In the genomic region with DNA sequence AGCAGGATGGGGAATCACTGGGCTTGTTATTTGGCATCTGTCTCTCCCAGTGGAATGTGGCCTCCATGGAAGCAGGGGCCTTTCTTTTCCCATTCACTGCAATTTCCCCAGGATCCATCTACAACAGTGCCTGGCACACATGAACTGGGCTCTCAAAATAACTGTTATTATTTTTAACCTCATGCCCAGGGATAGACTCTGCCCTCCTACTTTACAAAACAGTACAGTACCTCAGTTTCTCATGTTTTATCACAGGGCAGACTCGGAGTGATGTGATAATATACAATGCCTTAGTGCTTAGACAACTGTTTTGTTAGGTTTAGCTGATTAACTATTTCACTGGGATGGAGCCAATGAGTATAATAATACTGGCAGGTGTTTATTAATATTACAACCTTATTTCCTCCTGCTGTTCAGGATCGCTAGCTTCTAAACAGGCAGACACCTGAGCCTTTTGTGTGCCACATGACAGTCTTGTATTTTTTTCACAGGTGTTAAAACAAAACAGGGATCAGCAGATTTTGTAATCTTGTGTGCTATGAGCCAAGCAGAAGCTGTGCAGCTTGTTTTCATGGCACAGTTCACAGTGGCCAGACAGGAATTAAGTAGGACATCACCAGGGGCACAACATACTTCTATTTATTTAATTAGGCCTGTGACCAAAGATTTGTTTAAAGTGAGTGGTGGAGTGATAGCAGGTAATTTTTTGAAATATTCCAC, we compare ENCODE assay signal across 26 cellular contexts.
DNase-seq lines count a peak whose midpoint lies in the region; ATAC-seq and TF ChIP-seq lines count a peak whose summit lies in the region.
"Had no signal": no experiment of that assay in that cellular context is flagged by ENCODE, and none has a peak within 500 bp of the region (broad histone marks: within the 10 kb centered on the region; RNA-seq: fewer than 3 reads in every experiment).

No MANE protein-coding gene starts in this region.

- no peaks in the 10 kb centered on the region for H3K9me3 Mint-ChIP-seq in GM23338
- no peaks in the 10 kb centered on the region for H3K9me3 Mint-ChIP-seq in activated T-cell treated with anti-CD3 and anti-CD28 coated beads, Interleukin-2, amount 50 U/mL, for 4 hours
- H3K9me3 Mint-ChIP-seq: CD4-positive, CD25-positive, alpha-beta regulatory T cell; central memory CD8-positive, alpha-beta T cell had no signal

- H3K9me2 ChIP-seq in GM23338 (ENCODE audit: insufficient read depth), result 0 out of 2 replicates have a peak, but pooled peaks cover 6% of the 10 kb centered on the region

- H3K4me2 ChIP-seq in GM23338, result no peak overlapping the region
- H3K4me2 ChIP-seq: KMS-11 had no signal

- H4K20me1 ChIP-seq in GM23338 (replicated peaks; ENCODE audit: insufficient read depth), result no peaks in the 10 kb centered on the region

- H3K9me3 ChIP-seq in right atrium auricular region (no peaks in the 10 kb centered on the region), upper lobe of right lung (no peaks in the 10 kb centered on the region)

- H2AFZ ChIP-seq in GM23338, result peak overlapping the region; percentile 39; the same call in 1 of the 2 replicates

- no peak overlapping the region for H3K4me3 Mint-ChIP-seq in GM23338
- H3K4me3 Mint-ChIP-seq in activated T-cell treated with anti-CD3 and anti-CD28 coated beads, Interleukin-2, amount 50 U/mL, for 4 hours, result no peak overlapping the region
- H3K4me3 Mint-ChIP-seq: activated CD8-positive, alpha-beta T cell treated with anti-CD3 and anti-CD28 coated beads, Interleukin-2, amount 10 ng/mL, durations not matched to agents 7 days and 5 days; CD4-positive, CD25-positive, alpha-beta regulatory T cell; central memory CD8-positive, alpha-beta T cell had no signal

- no peaks in the 10 kb centered on the region for H3K27me3 ChIP-seq in GM23338 (ENCODE audit: insufficient read depth)
- H3K27me3 ChIP-seq in right atrium auricular region, result no peaks in the 10 kb centered on the region
- no peaks in the 10 kb centered on the region for H3K27me3 ChIP-seq in upper lobe of right lung

- no peak for DNase-seq in GM23338 (ENCODE audit: low spot score)
- peak; percentile 83 for DNase-seq in NCI-H2196 treated with DMSO at 0.1 percent for 48 hours (lab: John Stamatoyannopoulos, UW; ENCODE audit: unreplicated experiment)
- no peak for DNase-seq in right atrium auricular region (ENCODE audit: low spot score)
- DNase-seq in upper lobe of right lung, result no peak
- DNase-seq in activated T-cell treated with anti-CD3 and anti-CD28 coated beads, Interleukin-2, amount 50 U/mL, for 4 hours, result no peak
- DNase-seq in effector CD4-positive, alpha-beta T cell, result no peak
- DNase-seq: activated CD8-positive, alpha-beta T cell treated with anti-CD3 and anti-CD28 coated beads, Interleukin-2, amount 10 ng/mL, durations not matched to agents 7 days and 5 days; activated naive CD4-positive, alpha-beta T cell treated with Interleukin-2 at 50 U/mL for 16 hours; activated T-cell treated with anti-CD3 and anti-CD28 coated beads, Interleukin-2, amount 50 U/mL, for 1 hour; aorta; CD4-positive, CD25-positive, alpha-beta regulatory T cell; foreskin fibroblast; hippocampal formation; islet precursor cell; mammary epithelial cell; NCI-H1048; NCI-H446 treated with DMSO at 0.1 percent for 48 hours; stimulated activated CD4-positive, alpha-beta T cell treated with anti-CD3 and anti-CD28 coated beads, Interleukin-2, amount 100 ng/mL, for 24 hours; stimulated activated naive CD4-positive, alpha-beta T cell treated with Interleukin-2 at 50 U/mL for 16 hours; T-helper 9 cell had no signal

- ATAC-seq in GM23338 (no peak), HG03565 (IDR thresholded peaks at IDR 0.05; ENCODE audit: unreplicated experiment) (no peak), upper lobe of right lung (no peak)
- no peak for ATAC-seq in activated T-cell treated with anti-CD3 and anti-CD28 coated beads, Interleukin-2, amount 50 U/mL, for 4 hours
- ATAC-seq: activated CD8-positive, alpha-beta T cell treated with anti-CD3 and anti-CD28 coated beads, Interleukin-2, amount 10 ng/mL, durations not matched to agents 7 days and 5 days had no signal

- H3K36me3 Mint-ChIP-seq in GM23338 (ENCODE audit: low read depth), result no peaks in the 10 kb centered on the region
- H3K36me3 Mint-ChIP-seq in activated T-cell treated with anti-CD3 and anti-CD28 coated beads, Interleukin-2, amount 50 U/mL, for 4 hours (ENCODE audit: insufficient read depth), result no peaks in the 10 kb centered on the region
- H3K36me3 Mint-ChIP-seq: CD4-positive, CD25-positive, alpha-beta regulatory T cell had no signal

- no peaks in the 10 kb centered on the region for H3K4me1 Mint-ChIP-seq in GM23338
- H3K4me1 Mint-ChIP-seq in activated T-cell treated with anti-CD3 and anti-CD28 coated beads, Interleukin-2, amount 50 U/mL, for 4 hours (ENCODE audit: low read depth), result no peaks in the 10 kb centered on the region
- H3K4me1 Mint-ChIP-seq: CD4-positive, CD25-positive, alpha-beta regulatory T cell; central memory CD8-positive, alpha-beta T cell had no signal

- no peaks in the 10 kb centered on the region for H3F3A ChIP-seq in GM23338 (replicated peaks; ENCODE audit: low read depth)

- no peak overlapping the region for H3K4me3 ChIP-seq in GM23338
- H3K4me3 ChIP-seq in right atrium auricular region, result no peak overlapping the region
- no peak overlapping the region for H3K4me3 ChIP-seq in upper lobe of right lung
- H3K4me3 ChIP-seq: skin epidermis had no signal

- no peak overlapping the region for H3K27ac Mint-ChIP-seq in GM23338
- H3K27ac Mint-ChIP-seq: activated CD8-positive, alpha-beta T cell treated with anti-CD3 and anti-CD28 coated beads, Interleukin-2, amount 10 ng/mL, durations not matched to agents 7 days and 5 days; CD4-positive, CD25-positive, alpha-beta regulatory T cell had no signal

- intact Hi-C loops in upper lobe of right lung (cut with DNase I), result no loop called here

- H3K79me2 ChIP-seq in GM23338 (replicated peaks; ENCODE audit: insufficient read depth), result no peaks in the 10 kb centered on the region

- H3K36me3 ChIP-seq in GM23338 (ENCODE audit: insufficient read depth) (no peaks in the 10 kb centered on the region), right atrium auricular region (no peaks in the 10 kb centered on the region), upper lobe of right lung (no peaks in the 10 kb centered on the region)

- H3K27ac ChIP-seq in C4-2B (peak overlapping the region; percentile 17; the same call in 1 of the 2 replicates), GM23338 (ENCODE audit: low read depth) (no peak overlapping the region), right atrium auricular region (peak overlapping the region; percentile 13 to 59), upper lobe of right lung (no peak overlapping the region)
- H3K27ac ChIP-seq: KMS-11, RWPE1, skin epidermis had no signal

- TF ChIP-seq CTCF in C4-2B (conservative IDR thresholded peaks at IDR 0.05), result no peak
- no peak for TF ChIP-seq CTCF in GM23338 (conservative IDR thresholded peaks at IDR 0.05; ENCODE audit: low read depth in 2 of 2)
- TF ChIP-seq CTCF in right atrium auricular region (IDR thresholded peaks at IDR 0.05), result no peak
- TF ChIP-seq CTCF in upper lobe of right lung (IDR thresholded peaks at IDR 0.05), result no peak

- no peaks in the 10 kb centered on the region for H3K4me1 ChIP-seq in GM23338 (ENCODE audit: insufficient read depth)
- H3K4me1 ChIP-seq in right atrium auricular region, result no peaks in the 10 kb centered on the region
- no peaks in the 10 kb centered on the region for H3K4me1 ChIP-seq in upper lobe of right lung

- H3K27me3 Mint-ChIP-seq in GM23338 (ENCODE audit: insufficient read depth, low read depth, poor library complexity), result no peaks in the 10 kb centered on the region
- H3K27me3 Mint-ChIP-seq in activated T-cell treated with anti-CD3 and anti-CD28 coated beads, Interleukin-2, amount 50 U/mL, for 4 hours (ENCODE audit: low read depth), result no peaks in the 10 kb centered on the region
- H3K27me3 Mint-ChIP-seq: CD4-positive, CD25-positive, alpha-beta regulatory T cell; central memory CD8-positive, alpha-beta T cell had no signal

TF ChIP-seq in GM23338, 12 proteins besides CTCF, POLR2A, EP300 and RAD21 (continues in another document):
- no peak for TF ChIP-seq STAT1 (IDR thresholded peaks at IDR 0.05; ENCODE audit: unreplicated experiment)
- no peak for TF ChIP-seq EZH2phosphoT487 (IDR thresholded peaks at IDR 0.05; ENCODE audit: unreplicated experiment)
- no peak for TF ChIP-seq NANOG (IDR thresholded peaks at IDR 0.05; ENCODE audit: borderline replicate concordance)

Comparison
In these comparisons a context has a peak if more than half of its experiments do, and no peak if none do; other contexts are left out.
1. H3K27ac ChIP-seq: peak in C4-2B (single experiment) and right atrium auricular region (2 of 2); none in GM23338 (single experiment) and upper lobe of right lung (single experiment).